9 cellular contexts compared by ENCODE assay signal in the genomic region with DNA sequence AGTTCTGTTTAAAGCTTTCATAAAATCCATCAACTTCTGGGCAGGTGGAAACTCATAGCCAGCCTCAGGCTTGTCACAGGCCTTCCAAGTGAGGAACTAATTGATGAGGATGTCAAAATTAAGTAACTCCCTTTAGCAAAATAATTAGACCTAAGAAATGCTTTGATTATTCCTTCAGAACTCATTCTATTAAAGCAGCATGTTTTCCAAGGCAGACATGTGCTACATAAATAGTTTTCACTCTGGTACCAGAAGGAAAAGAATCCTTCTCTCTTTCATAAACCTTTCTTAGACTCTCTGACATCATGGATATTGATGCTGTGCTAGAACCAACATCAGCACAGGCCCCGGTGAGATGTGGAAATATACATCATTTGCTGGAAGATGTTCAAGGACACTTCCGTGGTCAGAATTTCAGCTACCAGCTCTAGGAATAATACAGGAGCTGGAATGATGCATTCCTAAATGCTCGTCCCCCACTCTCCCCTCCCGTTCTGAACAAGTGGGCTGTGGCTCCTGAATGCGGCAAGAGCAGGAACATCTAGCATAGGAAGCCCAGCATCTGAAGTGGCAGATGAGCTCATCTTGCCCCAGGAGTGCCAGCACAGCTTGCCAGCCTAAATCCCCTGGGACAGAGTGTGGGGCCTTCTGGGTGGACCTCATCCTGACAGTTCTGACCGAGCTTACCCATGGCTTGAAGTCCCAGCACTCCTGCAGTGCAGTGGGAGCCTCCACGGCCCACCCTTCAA.
A peak's percentile ranks its signal among the peaks of the same experiment; 100 is the strongest.
DNase-seq lines count a peak whose midpoint lies in the region; ATAC-seq, FAIRE-seq and TF ChIP-seq lines count a peak whose summit lies in the region.
"Had no signal": no experiment of that assay in that cellular context is flagged by ENCODE, and none has a peak within 500 bp of the region (broad histone marks: within the 10 kb centered on the region; RNA-seq: fewer than 3 reads in every experiment).

No MANE protein-coding gene starts in this region.

- WGBS in A549 (ENCODE audit: missing lambda C conversion rate), result 2% methylated on average over 7 of the region's 7 CpGs

- POLR2A ChIA-PET in A549 (lab: Yijun Ruan, JAX), result interaction anchor here (0.5 to 2.3 kb wide), 11 partner anchors 11 to 177 kb away, joined by 3 to 45 read pairs (median 6); partner anchors contain the start of genes COMMD2 and WWTR1
- POLR2A ChIA-PET in naive thymus-derived CD4-positive, alpha-beta T cell (lab: Charles Lee), result no interaction called here
- POLR2A ChIA-PET in activated CD4-positive, alpha-beta T cell treated with anti-CD3 and anti-CD28 coated beads for 36 hours (lab: Charles Lee), result no interaction called here

- H3K9me3 ChIP-seq in A549, result no peaks in the 10 kb centered on the region
- no peaks in the 10 kb centered on the region for H3K9me3 ChIP-seq in naive thymus-derived CD4-positive, alpha-beta T cell (ENCODE audit: control insufficient read depth in 2 of 3, low read length in 3 of 3)

- peaks cover 17% of the 10 kb centered on the region for H3K36me3 Mint-ChIP-seq in mesothelial cell of epicardium
- H3K36me3 Mint-ChIP-seq in naive thymus-derived CD4-positive, alpha-beta T cell, result peaks cover 0 to 5% (median 0%) of the 10 kb centered on the region in 5 donors
- no peaks in the 10 kb centered on the region for H3K36me3 Mint-ChIP-seq in activated CD4-positive, alpha-beta T cell treated with anti-CD3 and anti-CD28 coated beads for 36 hours (ENCODE audit: low read depth)
- H3K36me3 Mint-ChIP-seq in activated T-cell treated with anti-CD3 and anti-CD28 coated beads, Interleukin-2, amount 50 U/mL, for 24 hours (ENCODE audit: low read depth), result no peaks in the 10 kb centered on the region

- TF ChIP-seq POLR2A in A549 (IDR thresholded peaks at IDR 0.05; ENCODE audit: low read length) (no peak), NB4 (IDR thresholded peaks at IDR 0.05; ENCODE audit: extremely low read depth, insufficient read length) (no peak)

- H3K27me3 Mint-ChIP-seq in mesothelial cell of epicardium (ENCODE audit: low read depth), result no peaks in the 10 kb centered on the region
- peaks cover 0 to 6% (median 0%) of the 10 kb centered on the region in 5 donors for H3K27me3 Mint-ChIP-seq in naive thymus-derived CD4-positive, alpha-beta T cell
- no peaks in the 10 kb centered on the region for H3K27me3 Mint-ChIP-seq in activated CD4-positive, alpha-beta T cell treated with anti-CD3 and anti-CD28 coated beads for 36 hours
- peaks cover 3% of the 10 kb centered on the region for H3K27me3 Mint-ChIP-seq in activated T-cell treated with anti-CD3 and anti-CD28 coated beads, Interleukin-2, amount 50 U/mL, for 24 hours

- no peak for FAIRE-seq in A549 (lab: Jason Lieb, UNC)

- CTCF ChIA-PET in A549 (lab: Yijun Ruan, JAX), result interaction anchor here (1.0 to 2.2 kb wide), 12 partner anchors 7 to 173 kb away, joined by 3 to 11 read pairs (median 3); partner anchors contain the start of gene WWTR1
- CTCF ChIA-PET in naive thymus-derived CD4-positive, alpha-beta T cell (lab: Charles Lee), result interaction anchor here (0.6 kb wide), 1 partner anchor 12 kb away, joined by 3 read pairs; no protein-coding TSS in a partner anchor
- CTCF ChIA-PET in activated CD4-positive, alpha-beta T cell treated with anti-CD3 and anti-CD28 coated beads for 36 hours (lab: Charles Lee), result interaction anchor here (0.9 kb wide), 1 partner anchor 177 kb away, joined by 3 read pairs; the partner anchor contains the start of gene COMMD2

- peaks cover 98% of the 10 kb centered on the region for H3K4me1 ChIP-seq in A549
- peaks cover 0 to 3% of the 10 kb centered on the region in 2 donors for H3K4me1 ChIP-seq in naive thymus-derived CD4-positive, alpha-beta T cell (ENCODE audit: control insufficient read depth in 2 of 2, insufficient read depth in 2 of 2, low read length in 2 of 2)

- H3K27ac ChIP-seq in A549, result peak overlapping the region; percentile 94
- H3K27ac ChIP-seq in naive thymus-derived CD4-positive, alpha-beta T cell (ENCODE audit: low read depth, low read length), result no peak overlapping the region

- peak overlapping the region; percentile 15; the same call in 2 of the 3 replicates for H3K4me3 ChIP-seq in A549
- H3K4me3 ChIP-seq in NB4 (ENCODE audit: low read depth, low read length), result no peak overlapping the region
- peak overlapping the region; percentile 14 for H3K4me3 ChIP-seq in choroid plexus epithelial cell (ENCODE audit: low read depth, low read length)
- H3K4me3 ChIP-seq in naive thymus-derived CD4-positive, alpha-beta T cell (ENCODE audit: low read length), result no peak overlapping the region

- H3K9me3 Mint-ChIP-seq in mesothelial cell of epicardium, result no peaks in the 10 kb centered on the region
- peaks cover 0 to 4% (median 0%) of the 10 kb centered on the region in 11 donors for H3K9me3 Mint-ChIP-seq in naive thymus-derived CD4-positive, alpha-beta T cell
- no peaks in the 10 kb centered on the region for H3K9me3 Mint-ChIP-seq in activated CD4-positive, alpha-beta T cell treated with anti-CD3 and anti-CD28 coated beads for 36 hours (ENCODE audit: low read depth)
- H3K9me3 Mint-ChIP-seq in activated T-cell treated with anti-CD3 and anti-CD28 coated beads, Interleukin-2, amount 50 U/mL, for 24 hours, result no peaks in the 10 kb centered on the region

- peak overlapping the region; percentile 77 for H3K27ac Mint-ChIP-seq in mesothelial cell of epicardium
- peak overlapping the region in 1 of 9 donors; percentile 10 for H3K27ac Mint-ChIP-seq in naive thymus-derived CD4-positive, alpha-beta T cell
- H3K27ac Mint-ChIP-seq in activated CD4-positive, alpha-beta T cell treated with anti-CD3 and anti-CD28 coated beads for 36 hours, result no peak overlapping the region
- no peak overlapping the region for H3K27ac Mint-ChIP-seq in activated T-cell treated with anti-CD3 and anti-CD28 coated beads, Interleukin-2, amount 50 U/mL, for 24 hours

- H3K4me3 Mint-ChIP-seq in mesothelial cell of epicardium, result no peak overlapping the region
- no peak overlapping the region for H3K4me3 Mint-ChIP-seq in naive thymus-derived CD4-positive, alpha-beta T cell
- no peak overlapping the region for H3K4me3 Mint-ChIP-seq in activated CD4-positive, alpha-beta T cell treated with anti-CD3 and anti-CD28 coated beads for 36 hours
- no peak overlapping the region for H3K4me3 Mint-ChIP-seq in activated T-cell treated with anti-CD3 and anti-CD28 coated beads, Interleukin-2, amount 50 U/mL, for 24 hours

- peak overlapping the region; percentile 83 for H3K4me2 ChIP-seq in A549

- peaks cover 33% of the 10 kb centered on the region for H3K4me1 Mint-ChIP-seq in mesothelial cell of epicardium
- peaks cover 0 to 37% (median 0%) of the 10 kb centered on the region in 7 donors for H3K4me1 Mint-ChIP-seq in naive thymus-derived CD4-positive, alpha-beta T cell
- peaks cover 34% of the 10 kb centered on the region for H3K4me1 Mint-ChIP-seq in activated CD4-positive, alpha-beta T cell treated with anti-CD3 and anti-CD28 coated beads for 36 hours
- H3K4me1 Mint-ChIP-seq in activated T-cell treated with anti-CD3 and anti-CD28 coated beads, Interleukin-2, amount 50 U/mL, for 24 hours (ENCODE audit: low read depth), result peaks cover 35% of the 10 kb centered on the region

- peak; percentile 82 to 90 for ATAC-seq in A549
- ATAC-seq in naive thymus-derived CD4-positive, alpha-beta T cell, result no peak
- no peak for ATAC-seq in activated CD4-positive, alpha-beta T cell treated with anti-CD3 and anti-CD28 coated beads for 36 hours

- DNase-seq in A549 (ENCODE audit: low read depth in 1 of 2, low spot score in 1 of 2) (peak; percentile 61 to 90), NB4 (ENCODE audit: low read depth) (peak; percentile 3), choroid plexus epithelial cell (ENCODE audit: low read depth) (peak; percentile 88), mesothelial cell of epicardium (ENCODE audit: low spot score in 2 of 2, unreplicated experiment in 2 of 2) (no peak)
- DNase-seq in naive thymus-derived CD4-positive, alpha-beta T cell, result no peak
- no peak for DNase-seq in activated CD4-positive, alpha-beta T cell treated with anti-CD3 and anti-CD28 coated beads for 36 hours
- no peak for DNase-seq in central memory CD4-positive, alpha-beta T cell
- no peak for DNase-seq in activated T-cell treated with anti-CD3 and anti-CD28 coated beads, Interleukin-2, amount 50 U/mL, for 24 hours
- DNase-seq: DND-41 had no signal

- H3K27me3 ChIP-seq in naive thymus-derived CD4-positive, alpha-beta T cell (ENCODE audit: control insufficient read depth in 2 of 2, insufficient read depth in 2 of 2, low read length in 2 of 2), result no peaks in the 10 kb centered on the region

- no peaks in the 10 kb centered on the region for H3K36me3 ChIP-seq in naive thymus-derived CD4-positive, alpha-beta T cell (ENCODE audit: control insufficient read depth in 2 of 3, insufficient read depth in 3 of 3, low read length in 3 of 3)

- TF ChIP-seq EP300 in A549 (IDR thresholded peaks at IDR 0.05), result peak; percentile 14 to 55; a peak in 2 of 5 replicates

- TF ChIP-seq RAD21 in A549 (conservative IDR thresholded peaks at IDR 0.05 in 1 of 2, IDR thresholded peaks at IDR 0.05 in 1 of 2), result peak; percentile 14 to 28; a peak in 2 of 5 replicates

- TF ChIP-seq CTCF in A549 (IDR thresholded peaks at IDR 0.05) (no peak), NB4 (IDR thresholded peaks at IDR 0.05; ENCODE audit: low read depth, low read length) (no peak), choroid plexus epithelial cell (conservative IDR thresholded peaks at IDR 0.05; ENCODE audit: low read depth, low read length) (no peak), mesothelial cell of epicardium (IDR thresholded peaks at IDR 0.05; ENCODE audit: unreplicated experiment) (no peak)

- intact Hi-C loops in naive thymus-derived CD4-positive, alpha-beta T cell (cut with micrococcal nuclease), result no loop called here
- intact Hi-C loops in activated CD4-positive, alpha-beta T cell treated with anti-CD3 and anti-CD28 coated beads for 36 hours (cut with DNase I, micrococcal nuclease), result loop anchor here in 1 of 2 experiments (5.0 kb wide), 1 partner anchor 82 kb away; the partner anchor contains the start of gene WWTR1

TF ChIP-seq in A549, 52 proteins besides CTCF, POLR2A, EP300 and RAD21 (continues in another document):
- TF ChIP-seq JUNB (IDR thresholded peaks at IDR 0.05) (no peak; the same call in 1 of the 2 replicates), ZSCAN20 (CRISPR knock-in tag; IDR thresholded peaks at IDR 0.05) (0 out of 2 replicates have a peak, but pooled peaks have one; percentile 5)

Comparison
In these comparisons a context has a peak if more than half of its experiments do, and no peak if none do; other contexts are left out.
1. ATAC-seq: peak in A549 (2 of 2); none in naive thymus-derived CD4-positive, alpha-beta T cell (single experiment) and activated CD4-positive, alpha-beta T cell treated with anti-CD3 and anti-CD28 coated beads for 36 hours (single experiment).
2. DNase-seq: peak in A549 (2 of 2), NB4 (single experiment) and choroid plexus epithelial cell (single experiment); none in mesothelial cell of epicardium (0 of 2), naive thymus-derived CD4-positive, alpha-beta T cell (0 of 9), activated CD4-positive, alpha-beta T cell treated with anti-CD3 and anti-CD28 coated beads for 36 hours (single experiment), central memory CD4-positive, alpha-beta T cell (single experiment) and activated T-cell treated with anti-CD3 and anti-CD28 coated beads, Interleukin-2, amount 50 U/mL, for 24 hours (single experiment).
3. H3K4me3 ChIP-seq: peak in A549 (single experiment) and choroid plexus epithelial cell (single experiment); none in NB4 (single experiment) and naive thymus-derived CD4-positive, alpha-beta T cell (single experiment).